1 cellular context compared by ENCODE assay signal in genomic region chr16:18636148-18636547, GRCh38.
TF ChIP-seq lines count a peak whose summit lies in the region.

No MANE protein-coding gene starts in this region.

TF ChIP-seq in HepG2, 621 proteins besides CTCF, POLR2A, EP300 and RAD21:
- TF ChIP-seq SAP130 (CRISPR knock-in tag; IDR thresholded peaks at IDR 0.05; ENCODE audit: low read depth): 0 out of 2 replicates have a peak, but pooled peaks have one; percentile 20
- peak; percentile 48 for TF ChIP-seq FOSL2 (CRISPR knock-in tag; IDR thresholded peaks at IDR 0.05)
- TF ChIP-seq SOX5 (CRISPR knock-in tag; IDR thresholded peaks at IDR 0.05; ENCODE audit: borderline replicate concordance): peak; percentile 62; the same call in 1 of the 2 replicates
- TF ChIP-seq ARID5B (CRISPR knock-in tag; IDR thresholded peaks at IDR 0.05): peak; percentile 19; the same call in 1 of the 2 replicates
